In the genomic region with DNA sequence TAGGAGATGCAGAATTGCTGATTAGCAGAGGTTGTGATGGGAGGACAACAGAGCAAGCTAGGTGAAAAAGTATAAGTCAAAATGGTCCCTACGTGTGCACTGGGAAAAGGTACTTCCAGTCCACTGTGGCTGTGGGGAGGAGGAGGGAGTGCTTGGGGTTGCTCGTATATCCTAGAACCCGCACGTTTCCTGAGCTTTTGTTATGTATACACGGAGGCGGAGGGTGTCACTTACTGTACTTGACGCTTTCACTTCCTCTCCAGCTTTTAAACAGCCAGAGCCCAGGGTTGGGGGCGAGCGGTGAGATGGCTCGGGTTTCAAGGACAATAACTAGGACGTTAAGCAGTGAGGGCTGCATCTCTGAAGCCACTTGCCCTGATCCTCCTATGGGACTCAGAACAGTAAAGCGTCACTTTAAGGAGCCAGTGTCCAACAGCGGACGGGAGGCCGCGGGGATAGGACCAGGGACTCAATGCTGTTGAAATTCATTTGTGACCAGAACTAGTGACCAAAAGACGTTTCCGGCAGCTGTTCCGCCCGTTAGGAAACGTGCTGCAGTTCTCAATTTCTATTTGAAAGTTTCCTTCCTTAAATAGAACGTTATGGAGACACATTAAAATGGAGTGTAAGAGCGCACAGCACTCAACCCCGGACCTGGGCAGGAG, we compare ENCODE assay signal across 8 cellular contexts. TPM values are rescaled to one million over a fixed set of nuclear protein-coding genes. Genes with fewer than 3 reads are reported as not detected.
DNase-seq lines count a peak whose midpoint lies in the region; ATAC-seq, FAIRE-seq and TF ChIP-seq lines count a peak whose summit lies in the region.

No MANE protein-coding gene starts in this region.

- DNase-seq in COLO668 (lab: John Stamatoyannopoulos, UW; ENCODE audit: unreplicated experiment), result peak; percentile 91
- DNase-seq in GM20000 (ENCODE audit: low spot score), result peak; percentile 18
- peak; percentile 16 for DNase-seq in HS-5 (ENCODE audit: low read depth)
- peak; percentile 94 for DNase-seq in NT2/D1 (ENCODE audit: low read depth, low spot score)
- peak; percentile 62 for DNase-seq in astrocyte (ENCODE audit: low read depth)
- peak; percentile 17 for DNase-seq in hepatic stellate cell (ENCODE audit: low spot score)
- peak; percentile 42 to 58 for DNase-seq in psoas muscle
- no peak for DNase-seq in activated T-helper 2 cell treated with anti-CD3 and anti-CD28 coated beads, Interferon-gamma antibody, Interleukin-2, Interleukin-4, amounts not matched to agents 10 μg/mL and 5 μg/mL and 100 μg/mL, durations not matched to agents 14 hours and 24 hours and 36 hours (ENCODE audit: low spot score)

- intact Hi-C loops in psoas muscle (cut with DNase I), result no loop called here
- intact Hi-C loops in activated T-helper 2 cell treated with anti-CD3 and anti-CD28 coated beads, Interferon-gamma antibody, Interleukin-2, Interleukin-4, amounts not matched to agents 10 μg/mL and 5 μg/mL and 100 μg/mL, durations not matched to agents 14 hours and 24 hours and 36 hours (cut with micrococcal nuclease), result loop anchor here (5.0 kb wide), 1 partner anchor 138 kb away; no protein-coding TSS in a partner anchor

- no peak for FAIRE-seq in astrocyte (lab: Jason Lieb, UNC)

- no peaks in the 10 kb centered on the region for H3K27me3 ChIP-seq in NT2/D1 (ENCODE audit: insufficient read depth, insufficient read length)
- H3K27me3 ChIP-seq in astrocyte (ENCODE audit: insufficient read depth, low read length), result no peaks in the 10 kb centered on the region
- peaks cover 0 to 10% (median 0%) of the 10 kb centered on the region in 3 donors for H3K27me3 ChIP-seq in psoas muscle (ENCODE audit: insufficient read depth in 3 of 3, low read length in 2 of 3)

- H3K27ac ChIP-seq in astrocyte (ENCODE audit: low read depth, low read length) (peak overlapping the region; percentile 75), psoas muscle (peak overlapping the region; percentile 75)

- no peaks in the 10 kb centered on the region for H4K20me1 ChIP-seq in astrocyte (ENCODE audit: insufficient read depth, low read length)

- H3K4me3 ChIP-seq in NT2/D1 (ENCODE audit: insufficient read length, low read depth) (peak overlapping the region; percentile 47), astrocyte (ENCODE audit: insufficient read depth, low read depth, low read length) (peak overlapping the region; percentile 92), psoas muscle (peak overlapping the region; percentile 70)

- H3K9me3 Mint-ChIP-seq in astrocyte (ENCODE audit: unreplicated experiment), result no peaks in the 10 kb centered on the region
- no peaks in the 10 kb centered on the region for H3K9me3 Mint-ChIP-seq in activated T-helper 2 cell treated with anti-CD3 and anti-CD28 coated beads, Interferon-gamma antibody, Interleukin-2, Interleukin-4, amounts not matched to agents 10 μg/mL and 5 μg/mL and 100 μg/mL, durations not matched to agents 14 hours and 24 hours and 36 hours

- peak overlapping the region; percentile 86 for H2AFZ ChIP-seq in astrocyte (ENCODE audit: low read depth, low read length)

- peaks cover 1% of the 10 kb centered on the region for H3K79me2 ChIP-seq in astrocyte (ENCODE audit: insufficient read depth, low read length)

- H3K27ac Mint-ChIP-seq in astrocyte (ENCODE audit: unreplicated experiment), result no peak overlapping the region
- H3K27ac Mint-ChIP-seq in activated T-helper 2 cell treated with anti-CD3 and anti-CD28 coated beads, Interferon-gamma antibody, Interleukin-2, Interleukin-4, amounts not matched to agents 10 μg/mL and 5 μg/mL and 100 μg/mL, durations not matched to agents 14 hours and 24 hours and 36 hours, result no peak overlapping the region

- H3K4me1 Mint-ChIP-seq in astrocyte (ENCODE audit: low read depth, unreplicated experiment), result peaks cover 3% of the 10 kb centered on the region
- H3K4me1 Mint-ChIP-seq in activated T-helper 2 cell treated with anti-CD3 and anti-CD28 coated beads, Interferon-gamma antibody, Interleukin-2, Interleukin-4, amounts not matched to agents 10 μg/mL and 5 μg/mL and 100 μg/mL, durations not matched to agents 14 hours and 24 hours and 36 hours (ENCODE audit: low read depth), result no peaks in the 10 kb centered on the region

- H3K36me3 ChIP-seq in NT2/D1 (ENCODE audit: insufficient read depth, insufficient read length, low read length) (no peaks in the 10 kb centered on the region), astrocyte (ENCODE audit: insufficient read depth, low read length) (no peaks in the 10 kb centered on the region), psoas muscle (ENCODE audit: insufficient read depth in 1 of 2, low read depth in 1 of 2) (no peaks in the 10 kb centered on the region)

- peak overlapping the region; percentile 72 for H3K9ac ChIP-seq in NT2/D1 (ENCODE audit: insufficient read length, low read depth)
- peak overlapping the region; percentile 89 for H3K9ac ChIP-seq in astrocyte (ENCODE audit: low read length)

- no peak for TF ChIP-seq CTCF in GM20000 (IDR thresholded peaks at IDR 0.05; ENCODE audit: extremely low read depth, missing control alignments)
- no peak for TF ChIP-seq CTCF in astrocyte (IDR thresholded peaks at IDR 0.05; ENCODE audit: insufficient read depth, low read depth, low read length)
- TF ChIP-seq CTCF in psoas muscle (IDR thresholded peaks at IDR 0.05), result no peak

- no peaks in the 10 kb centered on the region for H3K27me3 Mint-ChIP-seq in astrocyte (ENCODE audit: low read depth, unreplicated experiment)
- H3K27me3 Mint-ChIP-seq in activated T-helper 2 cell treated with anti-CD3 and anti-CD28 coated beads, Interferon-gamma antibody, Interleukin-2, Interleukin-4, amounts not matched to agents 10 μg/mL and 5 μg/mL and 100 μg/mL, durations not matched to agents 14 hours and 24 hours and 36 hours (ENCODE audit: low read depth), result peaks cover 2% of the 10 kb centered on the region

- ATAC-seq in psoas muscle, result peak; percentile 51 to 74 (median 60)

- no peaks in the 10 kb centered on the region for H3K36me3 Mint-ChIP-seq in astrocyte (ENCODE audit: low read depth, unreplicated experiment)
- H3K36me3 Mint-ChIP-seq in activated T-helper 2 cell treated with anti-CD3 and anti-CD28 coated beads, Interferon-gamma antibody, Interleukin-2, Interleukin-4, amounts not matched to agents 10 μg/mL and 5 μg/mL and 100 μg/mL, durations not matched to agents 14 hours and 24 hours and 36 hours (ENCODE audit: low read depth), result no peaks in the 10 kb centered on the region

- H3K9me3 ChIP-seq in NT2/D1 (ENCODE audit: insufficient read depth, low read length) (no peaks in the 10 kb centered on the region), astrocyte (ENCODE audit: insufficient read depth, low read depth, low read length) (no peaks in the 10 kb centered on the region), psoas muscle (no peaks in the 10 kb centered on the region)

- WGBS in psoas muscle, 3 donors, result 0 to 1% (median 0%) methylated on average over 24 of the region's 24 CpGs

- peak overlapping the region; percentile 92 for H3K4me2 ChIP-seq in astrocyte (ENCODE audit: low read length)

- no peak overlapping the region for H3K4me3 Mint-ChIP-seq in astrocyte (ENCODE audit: unreplicated experiment)
- no peak overlapping the region for H3K4me3 Mint-ChIP-seq in activated T-helper 2 cell treated with anti-CD3 and anti-CD28 coated beads, Interferon-gamma antibody, Interleukin-2, Interleukin-4, amounts not matched to agents 10 μg/mL and 5 μg/mL and 100 μg/mL, durations not matched to agents 14 hours and 24 hours and 36 hours (ENCODE audit: low read depth)

- no peaks in the 10 kb centered on the region for H3K4me1 ChIP-seq in NT2/D1 (ENCODE audit: insufficient read depth, insufficient read length)
- peaks cover 8% of the 10 kb centered on the region for H3K4me1 ChIP-seq in astrocyte (ENCODE audit: insufficient read depth, low read length)
- H3K4me1 ChIP-seq in psoas muscle, result peaks cover 6% of the 10 kb centered on the region

RNA-seq across cellular contexts. Expression of a gene that starts 1.0 kb away (rescaled TPM):
- 12.5 and 12.6 TPM in 2 replicates for total RNA-seq in astrocyte
- total RNA-seq in psoas muscle, result 1 to 10 TPM in 3 of 4 donors, under 1 TPM in 1; 0.95 to 3.8 (median 2.1) TPM
- under 1 TPM; 0.20 to 0.94 (median 0.66) TPM for polyA plus RNA-seq in psoas muscle
- 0.05 and 0.53 TPM in 2 replicates for total RNA-seq in activated T-helper 2 cell treated with anti-CD3 and anti-CD28 coated beads, Interferon-gamma antibody, Interleukin-2, Interleukin-4, amounts not matched to agents 10 μg/mL and 5 μg/mL and 100 μg/mL, durations not matched to agents 14 hours and 24 hours and 36 hours
